Comparison of ENCODE assay signal across 1 cellular context in the genomic region with DNA sequence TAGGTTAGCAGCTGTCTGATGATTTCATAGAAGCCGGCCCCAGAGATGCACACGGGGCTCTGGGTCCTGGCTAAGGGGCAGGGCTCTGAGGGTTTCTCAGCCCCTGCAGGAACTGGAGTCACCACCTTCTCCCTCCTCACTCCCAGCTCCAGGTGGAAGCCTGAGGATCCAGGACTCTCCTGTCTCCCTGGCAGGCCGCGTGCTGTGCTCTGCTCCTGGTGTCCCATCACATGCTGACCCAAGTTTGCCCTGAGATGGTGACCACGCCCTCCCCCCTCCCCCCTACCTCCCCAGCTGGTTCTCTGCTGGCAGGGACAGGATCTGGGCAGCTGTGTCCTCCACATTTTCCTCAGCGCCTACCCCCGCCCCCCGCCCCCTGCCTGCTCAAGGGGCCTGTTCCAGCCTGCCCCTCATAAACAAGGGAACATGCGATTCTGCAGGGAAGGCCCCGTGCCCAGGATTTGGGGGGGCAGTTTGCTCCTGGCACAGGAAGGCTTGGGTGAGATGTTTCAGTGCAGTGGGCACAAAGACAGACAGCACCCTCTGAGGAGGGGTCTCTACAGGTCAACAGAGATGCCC.
TF ChIP-seq lines count a peak whose summit lies in the region.

No MANE protein-coding gene starts in this region.

TF ChIP-seq in HCT116, 20 proteins besides CTCF, POLR2A, EP300 and RAD21 (continued from another document):
- no peak for TF ChIP-seq ZNF274 (IDR thresholded peaks at IDR 0.05; ENCODE audit: low read depth, low read length)
- no peak for TF ChIP-seq POLR2AphosphoS5 (IDR thresholded peaks at IDR 0.05; ENCODE audit: low read depth, low read length)
TF ChIP-seq in HCT116: peak in this region for 0.
